In genomic region chr12:113271466-113271852, GRCh38 we compare ENCODE assay signal across 1 cellular context.
TF ChIP-seq lines count a peak whose summit lies in the region.

No MANE protein-coding gene starts in this region.

TF ChIP-seq in SK-N-SH treated with all-trans-retinoic acid at 6 μM for 48 hours, 23 proteins besides CTCF, POLR2A, EP300 and RAD21 (continued from another document):
- TF ChIP-seq TSHZ2 (CRISPR knock-in tag; IDR thresholded peaks at IDR 0.05) (no peak), ISL1 (CRISPR knock-in tag; IDR thresholded peaks at IDR 0.05) (no peak), PATZ1 (CRISPR knock-in tag; IDR thresholded peaks at IDR 0.05; ENCODE audit: borderline replicate concordance) (no peak), RARB (CRISPR knock-in tag; IDR thresholded peaks at IDR 0.05) (no peak), ZNF8 (CRISPR knock-in tag; IDR thresholded peaks at IDR 0.05) (no peak), CREB5 (CRISPR knock-in tag; IDR thresholded peaks at IDR 0.05; ENCODE audit: low read depth) (no peak)
